Comparison of ENCODE assay signal across 9 cellular contexts in genomic region chr6:42960243-42961019, GRCh38. TPM values are rescaled to one million over a fixed set of nuclear protein-coding genes. Genes with fewer than 3 reads are reported as not detected.
DNase-seq lines count a peak whose midpoint lies in the region; ATAC-seq and TF ChIP-seq lines count a peak whose summit lies in the region.
"Had no signal": no experiment of that assay in that cellular context is flagged by ENCODE, and none has a peak within 500 bp of the region (broad histone marks: within the 10 kb centered on the region; RNA-seq: fewer than 3 reads in every experiment).

TSS of gene GNMT (plus strand) at chr6:42960754. CDS start at chr6:42960768, 14 bp downstream.

- H3K4me1 Mint-ChIP-seq in naive thymus-derived CD8-positive, alpha-beta T cell: peaks cover 11 to 28% (median 21%) of the 10 kb centered on the region in 4 donors

- peak; percentile 25 for DNase-seq in DMS 273 treated with DMSO at 0.1 percent for 48 hours (lab: John Stamatoyannopoulos, UW)
- DNase-seq in NCI-H2029 treated with DMSO at 0.1 percent for 48 hours (lab: John Stamatoyannopoulos, UW): peak; percentile 51
- peak; percentile 59 for DNase-seq in activated T-cell treated with anti-CD3 and anti-CD28 coated beads, Interleukin-2, amount 50 U/mL, for 1 hour
- no peak for DNase-seq in esophagus squamous epithelium (lab: John Stamatoyannopoulos, UW)
- peak in 9 of 10 donors; percentile 11 to 66 (median 41) for DNase-seq in naive thymus-derived CD8-positive, alpha-beta T cell
- DNase-seq in SKM-1 (lab: John Stamatoyannopoulos, UW; ENCODE audit: unreplicated experiment): no peak
- DNase-seq in NOMO-1 treated with DMSO at 0.1 percent for 48 hours (lab: John Stamatoyannopoulos, UW; ENCODE audit: unreplicated experiment): no peak

- no peaks in the 10 kb centered on the region for H3K9me3 Mint-ChIP-seq in naive thymus-derived CD8-positive, alpha-beta T cell

- peak within 1 kb of the TSS; percentile 75 to 93 (median 80) for H3K4me3 Mint-ChIP-seq in naive thymus-derived CD8-positive, alpha-beta T cell

- H3K27ac ChIP-seq in esophagus squamous epithelium: peak within 1 kb of the TSS in 3 of 4 donors; percentile 4 to 33 (median 13)
- H3K27ac ChIP-seq: HL-60 had no signal

- intact Hi-C loops in esophagus squamous epithelium (cut with DNase I): loop anchor here (10.0 kb wide), 1 partner anchor 104 kb away; no protein-coding TSS in a partner anchor

- no peaks in the 10 kb centered on the region for H3K27me3 ChIP-seq in esophagus squamous epithelium

- 2 to 22% methylated on average over 10 to 23 of the region's 62 CpGs for WGBS in esophagus squamous epithelium, 2 donors

- H3K27ac Mint-ChIP-seq in naive thymus-derived CD8-positive, alpha-beta T cell: peak within 1 kb of the TSS in 7 of 10 donors; percentile 41 to 83 (median 72)

- H3K27me3 Mint-ChIP-seq in naive thymus-derived CD8-positive, alpha-beta T cell: peaks cover 0 to 2% (median 0%) of the 10 kb centered on the region in 5 donors

- H3K4me1 ChIP-seq in esophagus squamous epithelium: peaks cover 14 to 20% (median 17%) of the 10 kb centered on the region in 3 donors

- POLR2A ChIA-PET in naive thymus-derived CD8-positive, alpha-beta T cell (lab: Charles Lee): interaction anchor here (0.6 to 2.2 kb wide), 7 partner anchors 18 to 1753 kb away, joined by 3 to 15 read pairs (median 5); partner anchors contain the start of genes CNPY3, CUL7, PEX6 and PPP2R5D

- H3K36me3 Mint-ChIP-seq in naive thymus-derived CD8-positive, alpha-beta T cell: peaks cover 0 to 15% (median 0%) of the 10 kb centered on the region in 3 donors

- H3K36me3 ChIP-seq in esophagus squamous epithelium: peaks cover 0 to 34% (median 0%) of the 10 kb centered on the region in 3 donors

- TF ChIP-seq POLR2A in esophagus squamous epithelium (IDR thresholded peaks at IDR 0.05): no peak

- ATAC-seq in naive thymus-derived CD8-positive, alpha-beta T cell: peak; percentile 86 to 94
- ATAC-seq in HG03196 (IDR thresholded peaks at IDR 0.05; ENCODE audit: unreplicated experiment): no peak

- no peaks in the 10 kb centered on the region for H3K9me3 ChIP-seq in esophagus squamous epithelium

- no peak for TF ChIP-seq CTCF in esophagus squamous epithelium (IDR thresholded peaks at IDR 0.05)

- peak within 1 kb of the TSS; percentile 36 to 73 (median 50) for H3K4me3 ChIP-seq in esophagus squamous epithelium

RNA-seq across cellular contexts. Expression of gene GNMT, which starts in this region (rescaled TPM):
- under 1 TPM in 1 of 4 donors, not detected in 3; 0.76 TPM for total RNA-seq in esophagus squamous epithelium
- total RNA-seq in naive thymus-derived CD8-positive, alpha-beta T cell: 1 to 10 TPM; 1.9 to 2.1 TPM
- polyA plus RNA-seq in naive thymus-derived CD8-positive, alpha-beta T cell: under 1 TPM in 2 of 3 donors, not detected in 1; 0.19 to 0.34 TPM

Comparison
In these comparisons a context has a peak if more than half of its experiments do, and no peak if none do; other contexts are left out.
1. DNase-seq: peak in DMS 273 treated with DMSO at 0.1 percent for 48 hours (single experiment), NCI-H2029 treated with DMSO at 0.1 percent for 48 hours (single experiment), activated T-cell treated with anti-CD3 and anti-CD28 coated beads, Interleukin-2, amount 50 U/mL, for 1 hour (single experiment) and naive thymus-derived CD8-positive, alpha-beta T cell (9 of 10); none in esophagus squamous epithelium (single experiment), SKM-1 (single experiment) and NOMO-1 treated with DMSO at 0.1 percent for 48 hours (single experiment).